In the genomic region with DNA sequence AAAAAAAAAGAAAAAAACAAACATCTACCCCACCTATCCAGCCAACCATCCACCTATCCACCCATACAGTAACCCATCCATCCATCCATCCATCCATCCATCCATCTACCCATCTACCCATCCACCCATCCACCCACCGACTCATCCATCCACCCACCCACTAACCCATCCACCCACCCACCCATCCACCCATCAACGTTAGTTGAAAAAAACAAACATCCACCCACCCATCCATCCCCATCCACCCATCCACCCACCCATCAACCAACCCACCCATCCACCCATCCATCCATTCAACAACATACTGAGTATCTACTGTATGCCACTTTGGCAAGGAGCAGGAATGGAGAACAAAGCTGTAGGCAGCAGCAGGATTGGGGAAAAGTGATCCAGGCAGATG, we compare ENCODE assay signal across 28 cellular contexts. TPM values are rescaled to one million over a fixed set of nuclear protein-coding genes. Genes with fewer than 3 reads are reported as not detected.
DNase-seq lines count a peak whose midpoint lies in the region; ATAC-seq, FAIRE-seq and TF ChIP-seq lines count a peak whose summit lies in the region.
"Had no signal": no experiment of that assay in that cellular context is flagged by ENCODE, and none has a peak within 500 bp of the region (broad histone marks: within the 10 kb centered on the region; RNA-seq: fewer than 3 reads in every experiment).

No MANE protein-coding gene starts in this region.

- no peak overlapping the region for H3K27ac ChIP-seq in HepG2 (ENCODE audit: extremely low read length, insufficient read depth, low read length)
- H3K27ac ChIP-seq in right lobe of liver, result no peak overlapping the region
- H3K27ac ChIP-seq in IMR-90 (ENCODE audit: insufficient read depth, low read length), result no peak overlapping the region
- no peak overlapping the region for H3K27ac ChIP-seq in mesenchymal stem cell (ENCODE audit: low read length, poor library complexity, severe bottlenecking)
- H3K27ac ChIP-seq: PC-9, SJSA1 had no signal

- H2BK20ac ChIP-seq in IMR-90 (ENCODE audit: low read depth, low read length), result no peak overlapping the region

- H4K91ac ChIP-seq in IMR-90 (ENCODE audit: insufficient read depth, low read depth, low read length) (no peak overlapping the region), mesenchymal stem cell (ENCODE audit: low read length) (no peak overlapping the region)

- no peak overlapping the region for H2BK120ac ChIP-seq in IMR-90 (ENCODE audit: low read depth, low read length)
- no peak overlapping the region for H2BK120ac ChIP-seq in mesenchymal stem cell (ENCODE audit: low read depth, low read length)

- no peak overlapping the region for H3K4ac ChIP-seq in IMR-90 (ENCODE audit: low read depth, low read length)
- no peak overlapping the region for H3K4ac ChIP-seq in mesenchymal stem cell (ENCODE audit: low read depth in 1 of 2, low read length in 2 of 2)

- H2AFZ ChIP-seq in HepG2 (ENCODE audit: low read length) (no peak overlapping the region), IMR-90 (replicated peaks; ENCODE audit: low read length, poor library complexity) (no peak overlapping the region), mesenchymal stem cell (ENCODE audit: low read depth, low read length) (no peak overlapping the region)
- H2AFZ ChIP-seq: PC-9 had no signal

- H4K5ac ChIP-seq in IMR-90 (ENCODE audit: low read depth, low read length), result no peak overlapping the region

- H3K18ac ChIP-seq in IMR-90 (ENCODE audit: low read depth, low read length), result no peak overlapping the region
- H3K18ac ChIP-seq in mesenchymal stem cell (ENCODE audit: low read depth in 1 of 2, low read length in 2 of 2), result no peak overlapping the region

- dilution Hi-C loops in IMR-90 (cut with HindIII; ENCODE audit: low sequenced_read_pairs, unreplicated experiment), result no loop called here

- H3K23ac ChIP-seq in IMR-90 (ENCODE audit: low read depth, low read length) (no peak overlapping the region), mesenchymal stem cell (ENCODE audit: low read length in 2 of 2) (no peak overlapping the region)

- FAIRE-seq in HepG2 (lab: Jason Lieb, UNC), result no peak
- FAIRE-seq: A204.1, GM12878, H1 had no signal

- ATAC-seq in HepG2, result no peak
- no peak for ATAC-seq in right lobe of liver
- no peak for ATAC-seq in IMR-90 (ENCODE audit: low read depth)
- no peak for ATAC-seq in GM18517 (IDR thresholded peaks at IDR 0.05; ENCODE audit: unreplicated experiment)
- ATAC-seq in HG03342 (IDR thresholded peaks at IDR 0.05; ENCODE audit: unreplicated experiment), result no peak
- ATAC-seq: GM12878 had no signal

- H4K20me1 ChIP-seq in HepG2 (ENCODE audit: insufficient read depth, low read length) (no peaks in the 10 kb centered on the region), IMR-90 (ENCODE audit: insufficient read depth, low read length) (0 out of 2 replicates have a peak, but pooled peaks cover 3% of the 10 kb centered on the region)

- no peaks in the 10 kb centered on the region for H3K27me3 ChIP-seq in HepG2 (ENCODE audit: control insufficient read depth in 1 of 2, insufficient read depth in 2 of 2, low read length in 2 of 2)
- no peaks in the 10 kb centered on the region for H3K27me3 ChIP-seq in right lobe of liver
- no peaks in the 10 kb centered on the region for H3K27me3 ChIP-seq in IMR-90 (ENCODE audit: control insufficient read depth, insufficient read depth, low read length)
- no peaks in the 10 kb centered on the region for H3K27me3 ChIP-seq in mesenchymal stem cell (ENCODE audit: control insufficient read depth in 1 of 2, insufficient read depth in 1 of 2, low read length in 2 of 2)
- H3K27me3 ChIP-seq: MG63, SJSA1 had no signal

- H3K4me1 ChIP-seq in HepG2 (ENCODE audit: insufficient read depth, low read length), result peaks cover 54% of the 10 kb centered on the region
- H3K4me1 ChIP-seq in right lobe of liver, result peaks cover 0 to under 1% (median 0%) of the 10 kb centered on the region in 4 donors
- H3K4me1 ChIP-seq in IMR-90 (ENCODE audit: control insufficient read depth, insufficient read depth, low read length), result peaks cover 1% of the 10 kb centered on the region; the same call in 1 of the 2 replicates
- H3K4me1 ChIP-seq in mesenchymal stem cell (ENCODE audit: control insufficient read depth, insufficient read depth, low read depth, low read length), result peaks cover 7% of the 10 kb centered on the region

- H3K4me3 ChIP-seq in HepG2 (replicated peaks in 1 of 3; ENCODE audit: insufficient read depth in 1 of 3, low read depth in 2 of 3, low read length in 3 of 3) (no peak overlapping the region; a peak in 1 of 6 replicates), right lobe of liver (no peak overlapping the region), IMR-90 (ENCODE audit: insufficient read depth, low read depth, low read length) (no peak overlapping the region), mesenchymal stem cell (ENCODE audit: insufficient read depth in 1 of 2, low read depth in 1 of 2, low read length in 2 of 2) (no peak overlapping the region)
- H3K4me3 ChIP-seq: GM12878, MG63, PC-9, SJSA1 had no signal

- H3K79me1 ChIP-seq in IMR-90 (ENCODE audit: low read depth in 1 of 2, low read length in 2 of 2) (peaks cover 0 to 11% of the 10 kb centered on the region in 2 experiments; a peak in 1 of 4 replicates), mesenchymal stem cell (replicated peaks; ENCODE audit: low read length, poor library complexity, severe bottlenecking) (no peaks in the 10 kb centered on the region)

- CTCF ChIA-PET in HepG2 (lab: Yijun Ruan, JAX; ENCODE audit: low intra/inter-chr PET ratio, low total read pairs) (no interaction called here), IMR-90 (lab: Yijun Ruan, JAX) (no interaction called here)

- TF ChIP-seq POLR2A in HepG2 (IDR thresholded peaks at IDR 0.05; ENCODE audit: insufficient read depth in 1 of 2, low read depth in 2 of 2, low read length in 2 of 2), result no peak
- TF ChIP-seq POLR2A in right lobe of liver (IDR thresholded peaks at IDR 0.05), result no peak
- no peak for TF ChIP-seq POLR2A in IMR-90 (IDR thresholded peaks at IDR 0.05; ENCODE audit: low read depth, low read length)

- TF ChIP-seq EP300 in HepG2 (IDR thresholded peaks at IDR 0.05; ENCODE audit: low read depth in 2 of 2, low read length in 2 of 2) (no peak), HepG2 (CRISPR knock-in tag; IDR thresholded peaks at IDR 0.05; ENCODE audit: borderline replicate concordance) (no peak)

- H4K8ac ChIP-seq in IMR-90 (ENCODE audit: low read depth in 2 of 2, low read length in 2 of 2) (no peak overlapping the region), mesenchymal stem cell (ENCODE audit: low read length) (no peak overlapping the region)

- TF ChIP-seq RAD21 in HepG2 (CRISPR knock-in tag; IDR thresholded peaks at IDR 0.05) (no peak), IMR-90 (IDR thresholded peaks at IDR 0.05; ENCODE audit: low read length) (no peak)

- no peak overlapping the region for H3K56ac ChIP-seq in IMR-90 (ENCODE audit: extremely low read depth, insufficient read depth, low read length)

- POLR2A ChIA-PET in HepG2 (lab: Yijun Ruan, JAX) (interaction anchor here (0.7 to 2.1 kb wide), 6 partner anchors 12 to 235 kb away, joined by 3 to 7 read pairs (median 5); partner anchors contain the start of gene MKNK2), IMR-90 (lab: Charles Lee; ENCODE audit: unreplicated experiment) (no interaction called here)

- H2BK15ac ChIP-seq in IMR-90 (ENCODE audit: low read depth, low read length) (peak overlapping the region; percentile 14; the same call in 1 of the 3 replicates), mesenchymal stem cell (ENCODE audit: low read depth, poor library complexity, severe bottlenecking) (no peak overlapping the region)

- DNase-seq in HepG2 (ENCODE audit: low spot score), result no peak
- DNase-seq in right lobe of liver, result no peak
- DNase-seq in IMR-90, result no peak
- DNase-seq in mesenchymal stem cell, result no peak
- no peak for DNase-seq in T-helper 1 cell
- DNase-seq: C1 segment of cervical spinal cord; CD4-positive, alpha-beta memory T cell; COR-L47; EL; GDM1; HCEC 1CT; KG1; MG63; NCI-H1105 treated with DMSO at 0.1 percent for 48 hours; NCI-H146; NCI-H1930; NCI-H2107; NCI-H2227 treated with DMSO at 0.1 percent for 48 hours; NCI-H526 treated with DMSO at 0.1 percent for 48 hours; PC-9; Right ventricle myocardium superior; RPMI8226 had no signal

- in situ Hi-C loops in HepG2 (cut with HindIII; ENCODE audit: extremely low pct_ligation_motif_present, low pct_unique_long_range_greater_than_20kb), result loop anchor here (10.0 kb wide), 1 partner anchor 157 kb away; no protein-coding TSS in a partner anchor
- in situ Hi-C loops in IMR-90 (cut with MboI; ENCODE audit: low sequenced_read_pairs), result loop anchor here (10.0 kb wide), 2 partner anchors 157 to 237 kb away; no protein-coding TSS in a partner anchor

- 64% methylated on average over 2 of the region's 2 CpGs for WGBS in HepG2 (ENCODE audit: low lambda C conversion rate)
- WGBS in right lobe of liver (ENCODE audit: insufficient coverage, low coverage, low lambda C conversion rate, missing lambda C conversion rate), result 64% methylated on average over 2 of the region's 2 CpGs
- WGBS in IMR-90 (ENCODE audit: extremely low coverage in 2 of 2, insufficient read length in 1 of 2), 2 experiments, result no CpG with 5 or more reads among the region's 2 CpGs
- WGBS in mesenchymal stem cell, result 88% methylated on average over 2 of the region's 2 CpGs

- no peaks in the 10 kb centered on the region for H3K36me3 ChIP-seq in HepG2 (replicated peaks in 1 of 2; ENCODE audit: control insufficient read depth in 1 of 2, insufficient read depth in 2 of 2, low read length in 2 of 2)
- H3K36me3 ChIP-seq in right lobe of liver, result no peaks in the 10 kb centered on the region
- no peaks in the 10 kb centered on the region for H3K36me3 ChIP-seq in IMR-90 (ENCODE audit: control insufficient read depth, insufficient read depth, low read length)
- no peaks in the 10 kb centered on the region for H3K36me3 ChIP-seq in mesenchymal stem cell (ENCODE audit: control insufficient read depth in 1 of 2, insufficient read depth in 2 of 2, low read depth in 1 of 2, low read length in 2 of 2)
- H3K36me3 ChIP-seq: MG63, SJSA1 had no signal

- no peaks in the 10 kb centered on the region for H3K9me3 ChIP-seq in HepG2 (ENCODE audit: low read length)
- H3K9me3 ChIP-seq in right lobe of liver, result no peaks in the 10 kb centered on the region
- H3K9me3 ChIP-seq in IMR-90 (ENCODE audit: control insufficient read depth, insufficient read depth, low read length), result no peaks in the 10 kb centered on the region
- no peaks in the 10 kb centered on the region for H3K9me3 ChIP-seq in mesenchymal stem cell (ENCODE audit: control insufficient read depth, low read length)
- H3K9me3 ChIP-seq: MG63, SJSA1 had no signal

- no peak overlapping the region for H3K9ac ChIP-seq in HepG2 (ENCODE audit: insufficient read depth, low read depth, low read length)
- no peak overlapping the region for H3K9ac ChIP-seq in IMR-90 (ENCODE audit: low read depth, low read length)
- H3K9ac ChIP-seq in mesenchymal stem cell (ENCODE audit: low read length), result peak overlapping the region; percentile 4

- H3K14ac ChIP-seq in IMR-90 (replicated peaks; ENCODE audit: low read depth, low read length) (no peak overlapping the region), mesenchymal stem cell (ENCODE audit: low read length in 2 of 2) (no peak overlapping the region)

- TF ChIP-seq CTCF in HepG2 (CRISPR knock-in tag; IDR thresholded peaks at IDR 0.05), result no peak
- TF ChIP-seq CTCF in right lobe of liver (IDR thresholded peaks at IDR 0.05), result no peak
- no peak for TF ChIP-seq CTCF in IMR-90 (conservative IDR thresholded peaks at IDR 0.05; ENCODE audit: low read depth, low read length)

- H2BK12ac ChIP-seq in mesenchymal stem cell (ENCODE audit: low read length in 2 of 2), result no peak overlapping the region

- intact Hi-C loops in HepG2 (cut with micrococcal nuclease; ENCODE audit: unreplicated experiment), result loop anchor here (10.0 kb wide), 2 partner anchors 77 to 143 kb away; partner anchors contain the start of genes BTBD2, PLEKHJ1 and SF3A2
- intact Hi-C loops in right lobe of liver (cut with DNase I), result loop anchor here in 1 of 2 donors (10.0 kb wide), 1 partner anchor 237 kb away; no protein-coding TSS in a partner anchor
- intact Hi-C loops in IMR-90 (cut with micrococcal nuclease), result loop anchor here (2.0 to 5.0 kb wide), 2 partner anchors 115 to 233 kb away; no protein-coding TSS in a partner anchor

- no peak overlapping the region for H2AK9ac ChIP-seq in IMR-90 (replicated peaks; ENCODE audit: low read depth, low read length, poor library complexity)

- H2BK5ac ChIP-seq in IMR-90 (ENCODE audit: low read depth, low read length, poor library complexity, severe bottlenecking), result peak overlapping the region; percentile 1
- no peak overlapping the region for H2BK5ac ChIP-seq in mesenchymal stem cell (ENCODE audit: low read depth, low read length, poor library complexity, severe bottlenecking)

- H2AK5ac ChIP-seq in IMR-90 (ENCODE audit: low read depth, low read length) (peak overlapping the region; percentile 51; the same call in 1 of the 2 replicates), mesenchymal stem cell (ENCODE audit: low read length, severe bottlenecking) (no peak overlapping the region)

- no peaks in the 10 kb centered on the region for H3K79me2 ChIP-seq in HepG2 (ENCODE audit: insufficient read depth, low read length)

- H3K4me2 ChIP-seq in HepG2 (ENCODE audit: low read depth, low read length), result peak overlapping the region; percentile 50
- H3K4me2 ChIP-seq in IMR-90 (ENCODE audit: low read depth, low read length), result no peak overlapping the region
- no peak overlapping the region for H3K4me2 ChIP-seq in mesenchymal stem cell (ENCODE audit: low read length, poor library complexity, severe bottlenecking)
- H3K4me2 ChIP-seq: PC-9 had no signal

- H3K9me1 ChIP-seq in IMR-90 (ENCODE audit: insufficient read depth, low read length), result peaks cover 3% of the 10 kb centered on the region; the same call in 1 of the 2 replicates

- BruUV-seq in HepG2 (replicated peaks; lab: Mats Ljungman, UMichigan) (no TSS peak), IMR-90 (replicated peaks; lab: Mats Ljungman, UMichigan) (no TSS peak)

RNA-seq across cellular contexts. Expression of gene AP3D1, which starts 6.1 kb away (rescaled TPM):
- total RNA-seq in HepG2 (2016; rRNA removed; fragmentation: Illumina TruSeq; extraction: Trizol), result 73.5 and 82.6 TPM in 2 replicates
- 30.1 and 33.5 TPM in 2 replicates for total RNA-seq in HepG2 (2016; cell fraction: cytosol; rRNA removed; fragmentation: Illumina TruSeq; extraction: Trizol; ENCODE audit: low read depth)
- 55.4 and 84.4 TPM in 2 replicates for total RNA-seq in HepG2 (2016; cell fraction: insoluble cytoplasmic fraction; rRNA removed; fragmentation: Illumina TruSeq; extraction: Trizol)
- 61.4 and 65.9 TPM in 2 replicates for total RNA-seq in HepG2 (2016; cell fraction: membrane; rRNA removed; fragmentation: Illumina TruSeq; extraction: Trizol)
- total RNA-seq in HepG2 (2016; cell fraction: nucleus; rRNA removed; fragmentation: Illumina TruSeq; extraction: Trizol), result 44.7 and 54.3 TPM in 2 replicates
- polyA plus RNA-seq in HepG2 (2011; rRNA removed), result 68.0 and 78.6 TPM in 2 replicates
- polyA plus RNA-seq in HepG2 (2011; cell fraction: cytosol; rRNA removed), result 50.1 and 66.2 TPM in 2 replicates
- polyA plus RNA-seq in HepG2 (2011; cell fraction: nucleus; rRNA removed), result 236 and 270 TPM in 2 replicates
- 61.5 and 82.7 TPM in 2 replicates for polyA plus RNA-seq in HepG2 (2012)
- 11.6 and 13.9 TPM in 2 replicates for polyA plus RNA-seq in HepG2 (2016; cell fraction: cytosol; fragmentation: Illumina TruSeq; extraction: Trizol; ENCODE audit: low read depth)
- polyA plus RNA-seq in HepG2 (2016; cell fraction: insoluble cytoplasmic fraction; fragmentation: Illumina TruSeq; extraction: Trizol; ENCODE audit: low read depth), result 71.2 and 87.4 TPM in 2 replicates
- polyA plus RNA-seq in HepG2 (2016; cell fraction: membrane; fragmentation: Illumina TruSeq; extraction: Trizol; ENCODE audit: low read depth), result 38.5 and 41.5 TPM in 2 replicates
- polyA plus RNA-seq in HepG2 (2016; cell fraction: nucleus; fragmentation: Illumina TruSeq; extraction: Trizol; ENCODE audit: insufficient read depth, low read depth), result 139 and 143 TPM in 2 replicates
- 72.3 and 142 TPM in 2 replicates for polyA minus RNA-seq in HepG2 (2011; rRNA and poly(A)+ RNA removed; ENCODE audit: low replicate concordance)
- polyA minus RNA-seq in HepG2 (2011; cell fraction: cytosol; rRNA and poly(A)+ RNA removed), result 54.0 and 70.6 TPM in 2 replicates
- 44.3 and 51.8 TPM in 2 replicates for polyA minus RNA-seq in HepG2 (2011; cell fraction: nucleus; rRNA and poly(A)+ RNA removed)
- total RNA-seq in right lobe of liver, result 10 to 100 TPM; 55.5 to 99.0 (median 65.5) TPM
- total RNA-seq in IMR-90 (2012; rRNA removed), result 75.3 and 76.1 TPM in 2 replicates
- polyA plus RNA-seq in IMR-90 (2012; rRNA removed), result 129 and 132 TPM in 2 replicates
- polyA plus RNA-seq in IMR-90 (2012; cell fraction: cytosol; rRNA removed), result 112 and 149 TPM in 2 replicates
- polyA plus RNA-seq in IMR-90 (2012; cell fraction: nucleus; rRNA removed; ENCODE audit: low replicate concordance), result 165 and 397 TPM in 2 replicates
- 99.9 TPM for polyA plus RNA-seq in mesenchymal stem cell (2013, experiment 1 of 2)
- 96.6 TPM for polyA plus RNA-seq in mesenchymal stem cell (2013, experiment 2 of 2)

RNA-seq across cellular contexts. Expression of gene DOT1L, which starts 6.3 kb away (rescaled TPM):
- total RNA-seq in HepG2 (2016; rRNA removed; fragmentation: Illumina TruSeq; extraction: Trizol), result 7.5 and 9.7 TPM in 2 replicates
- total RNA-seq in HepG2 (2016; cell fraction: cytosol; rRNA removed; fragmentation: Illumina TruSeq; extraction: Trizol; ENCODE audit: low read depth), result 20.6 and 20.7 TPM in 2 replicates
- total RNA-seq in HepG2 (2016; cell fraction: insoluble cytoplasmic fraction; rRNA removed; fragmentation: Illumina TruSeq; extraction: Trizol), result 6.4 and 8.2 TPM in 2 replicates
- 12.0 and 15.8 TPM in 2 replicates for total RNA-seq in HepG2 (2016; cell fraction: membrane; rRNA removed; fragmentation: Illumina TruSeq; extraction: Trizol)
- total RNA-seq in HepG2 (2016; cell fraction: nucleus; rRNA removed; fragmentation: Illumina TruSeq; extraction: Trizol), result 12.3 and 14.9 TPM in 2 replicates
- polyA plus RNA-seq in HepG2 (2011; rRNA removed), result 14.6 and 17.9 TPM in 2 replicates
- polyA plus RNA-seq in HepG2 (2011; cell fraction: cytosol; rRNA removed), result 6.1 and 9.5 TPM in 2 replicates
- polyA plus RNA-seq in HepG2 (2011; cell fraction: nucleus; rRNA removed), result 138 and 210 TPM in 2 replicates
- 22.3 and 23.3 TPM in 2 replicates for polyA plus RNA-seq in HepG2 (2012)
- 2.5 and 3.3 TPM in 2 replicates for polyA plus RNA-seq in HepG2 (2016; cell fraction: cytosol; fragmentation: Illumina TruSeq; extraction: Trizol; ENCODE audit: low read depth)
- polyA plus RNA-seq in HepG2 (2016; cell fraction: insoluble cytoplasmic fraction; fragmentation: Illumina TruSeq; extraction: Trizol; ENCODE audit: low read depth), result 10.5 and 15.3 TPM in 2 replicates
- polyA plus RNA-seq in HepG2 (2016; cell fraction: membrane; fragmentation: Illumina TruSeq; extraction: Trizol; ENCODE audit: low read depth), result 7.1 TPM in 2 replicates
- polyA plus RNA-seq in HepG2 (2016; cell fraction: nucleus; fragmentation: Illumina TruSeq; extraction: Trizol; ENCODE audit: insufficient read depth, low read depth), result 76.0 and 84.3 TPM in 2 replicates
- polyA minus RNA-seq in HepG2 (2011; rRNA and poly(A)+ RNA removed; ENCODE audit: low replicate concordance), result 36.8 and 45.6 TPM in 2 replicates
- polyA minus RNA-seq in HepG2 (2011; cell fraction: cytosol; rRNA and poly(A)+ RNA removed), result 21.6 and 26.0 TPM in 2 replicates
- 30.1 and 31.9 TPM in 2 replicates for polyA minus RNA-seq in HepG2 (2011; cell fraction: nucleus; rRNA and poly(A)+ RNA removed)
- 10 to 100 TPM; 10.3 to 23.5 (median 14.9) TPM for total RNA-seq in right lobe of liver
- total RNA-seq in IMR-90 (2012; rRNA removed), result 2.5 TPM in 2 replicates
- 12.6 and 22.0 TPM in 2 replicates for polyA plus RNA-seq in IMR-90 (2012; rRNA removed)
- polyA plus RNA-seq in IMR-90 (2012; cell fraction: cytosol; rRNA removed), result 10.1 and 10.4 TPM in 2 replicates
- polyA plus RNA-seq in IMR-90 (2012; cell fraction: nucleus; rRNA removed; ENCODE audit: low replicate concordance), result 43.0 and 136 TPM in 2 replicates
- 8.7 TPM for polyA plus RNA-seq in mesenchymal stem cell (2013, experiment 1 of 2)
- polyA plus RNA-seq in mesenchymal stem cell (2013, experiment 2 of 2), result 8.0 TPM
